In genomic region chr6:69816017-69816416, GRCh38 we compare ENCODE assay signal across 11 cellular contexts.
DNase-seq lines count a peak whose midpoint lies in the region; ATAC-seq and TF ChIP-seq lines count a peak whose summit lies in the region.
"Had no signal": no experiment of that assay in that cellular context is flagged by ENCODE, and none has a peak within 500 bp of the region (broad histone marks: within the 10 kb centered on the region; RNA-seq: fewer than 3 reads in every experiment).

No MANE protein-coding gene starts in this region.

- H3K4me2 ChIP-seq in SU-DHL-6 (ENCODE audit: low read depth, low read length, poor library complexity, severe bottlenecking): peak overlapping the region; percentile 39

- ATAC-seq in HG02884 (IDR thresholded peaks at IDR 0.05; ENCODE audit: unreplicated experiment): peak; percentile 75
- ATAC-seq: HCT116 had no signal

- H3K9ac ChIP-seq in SU-DHL-6 (ENCODE audit: low read length): no peak overlapping the region

- H3F3A ChIP-seq in SU-DHL-6 (ENCODE audit: insufficient read depth): no peaks in the 10 kb centered on the region

- peak overlapping the region; percentile 80 for H2AFZ ChIP-seq in SU-DHL-6 (ENCODE audit: low read depth, low read length, severe bottlenecking)

- H3K4me1 Mint-ChIP-seq in activated naive CD4-positive, alpha-beta T cell treated with anti-CD3 and anti-CD28 coated beads, Interleukin-2, amount 10 ng/mL, durations not matched to agents 7 days and 5 days: peaks cover 60% of the 10 kb centered on the region
- peaks cover 57% of the 10 kb centered on the region for H3K4me1 Mint-ChIP-seq in stimulated activated naive CD8-positive, alpha-beta T cell treated with anti-CD3 and anti-CD28 coated beads, Interleukin-15, Interleukin-2, amounts not matched to agents 100 ng/mL and 50 ng/mL, for 24 hours (ENCODE audit: low read depth)

- H3K27me3 Mint-ChIP-seq in activated naive CD4-positive, alpha-beta T cell treated with anti-CD3 and anti-CD28 coated beads, Interleukin-2, amount 10 ng/mL, durations not matched to agents 7 days and 5 days: no peaks in the 10 kb centered on the region
- no peaks in the 10 kb centered on the region for H3K27me3 Mint-ChIP-seq in stimulated activated naive CD8-positive, alpha-beta T cell treated with anti-CD3 and anti-CD28 coated beads, Interleukin-15, Interleukin-2, amounts not matched to agents 100 ng/mL and 50 ng/mL, for 24 hours

- CTCF ChIA-PET in activated naive CD4-positive, alpha-beta T cell treated with anti-CD3 and anti-CD28 coated beads, Interleukin-2, amount 10 ng/mL, durations not matched to agents 7 days and 5 days (lab: Charles Lee): interaction anchor here (1.2 to 6.0 kb wide), 2 partner anchors 18 to 19 kb away, joined by 3 to 45 read pairs; partner anchors contain the start of gene LMBRD1

- H3K4me3 ChIP-seq in SU-DHL-6 (ENCODE audit: insufficient read depth, low read length, poor library complexity, severe bottlenecking): no peak overlapping the region
- H3K4me3 ChIP-seq: esophagus muscularis mucosa had no signal

- no peaks in the 10 kb centered on the region for H3K36me3 ChIP-seq in SU-DHL-6 (ENCODE audit: low read length)
- H3K36me3 ChIP-seq: esophagus muscularis mucosa had no signal

- no peaks in the 10 kb centered on the region for H3K79me2 ChIP-seq in SU-DHL-6 (ENCODE audit: insufficient read depth, low read length)

- no peaks in the 10 kb centered on the region for H3K9me3 ChIP-seq in SU-DHL-6 (ENCODE audit: insufficient read depth, low read length)
- H3K9me3 ChIP-seq: esophagus muscularis mucosa had no signal

- H3K27ac Mint-ChIP-seq in activated naive CD4-positive, alpha-beta T cell treated with anti-CD3 and anti-CD28 coated beads, Interleukin-2, amount 10 ng/mL, durations not matched to agents 7 days and 5 days: peak overlapping the region; percentile 92
- peak overlapping the region; percentile 92 for H3K27ac Mint-ChIP-seq in stimulated activated naive CD8-positive, alpha-beta T cell treated with anti-CD3 and anti-CD28 coated beads, Interleukin-15, Interleukin-2, amounts not matched to agents 100 ng/mL and 50 ng/mL, for 24 hours

- no peaks in the 10 kb centered on the region for H4K20me1 ChIP-seq in SU-DHL-6 (ENCODE audit: low read depth, low read length)

- no peak for TF ChIP-seq CTCF in SU-DHL-6 (IDR thresholded peaks at IDR 0.05; ENCODE audit: insufficient read depth, low read length, poor library complexity, severe bottlenecking)

- no peaks in the 10 kb centered on the region for H3K9me2 ChIP-seq in SU-DHL-6 (replicated peaks; ENCODE audit: insufficient read depth, low read length)

- no peaks in the 10 kb centered on the region for H3K27me3 ChIP-seq in SU-DHL-6 (ENCODE audit: low read length)
- H3K27me3 ChIP-seq: esophagus muscularis mucosa had no signal

- DNase-seq in activated naive CD4-positive, alpha-beta T cell treated with anti-CD3 and anti-CD28 coated beads, Interleukin-2, amount 10 ng/mL, durations not matched to agents 7 days and 5 days: peak; percentile 37
- no peak for DNase-seq in activated naive CD4-positive, alpha-beta T cell treated with anti-CD3 and anti-CD28 coated beads, Interleukin-2, amount 50 U/mL, for 16 hours
- DNase-seq in epidermal melanocyte (ENCODE audit: insufficient read length, low spot score): no peak
- no peak for DNase-seq in HuH-7 (ENCODE audit: low spot score)
- DNase-seq in NOMO-1 treated with DMSO at 0.1 percent for 48 hours (lab: John Stamatoyannopoulos, UW; ENCODE audit: unreplicated experiment): no peak
- DNase-seq: NCI-H526 had no signal

- peak overlapping the region; percentile 68 for H3K4me3 Mint-ChIP-seq in activated naive CD4-positive, alpha-beta T cell treated with anti-CD3 and anti-CD28 coated beads, Interleukin-2, amount 10 ng/mL, durations not matched to agents 7 days and 5 days
- peak overlapping the region; percentile 73 for H3K4me3 Mint-ChIP-seq in stimulated activated naive CD8-positive, alpha-beta T cell treated with anti-CD3 and anti-CD28 coated beads, Interleukin-15, Interleukin-2, amounts not matched to agents 100 ng/mL and 50 ng/mL, for 24 hours

- H3K9me3 Mint-ChIP-seq in activated naive CD4-positive, alpha-beta T cell treated with anti-CD3 and anti-CD28 coated beads, Interleukin-2, amount 10 ng/mL, durations not matched to agents 7 days and 5 days: no peaks in the 10 kb centered on the region
- H3K9me3 Mint-ChIP-seq in stimulated activated naive CD8-positive, alpha-beta T cell treated with anti-CD3 and anti-CD28 coated beads, Interleukin-15, Interleukin-2, amounts not matched to agents 100 ng/mL and 50 ng/mL, for 24 hours: no peaks in the 10 kb centered on the region

- H3K36me3 Mint-ChIP-seq in activated naive CD4-positive, alpha-beta T cell treated with anti-CD3 and anti-CD28 coated beads, Interleukin-2, amount 10 ng/mL, durations not matched to agents 7 days and 5 days: peaks cover 15% of the 10 kb centered on the region
- no peaks in the 10 kb centered on the region for H3K36me3 Mint-ChIP-seq in stimulated activated naive CD8-positive, alpha-beta T cell treated with anti-CD3 and anti-CD28 coated beads, Interleukin-15, Interleukin-2, amounts not matched to agents 100 ng/mL and 50 ng/mL, for 24 hours (ENCODE audit: low read depth)

- no peak overlapping the region for H3K27ac ChIP-seq in SU-DHL-6 (ENCODE audit: low read depth, low read length)
- H3K27ac ChIP-seq: esophagus muscularis mucosa had no signal
